ENCODE assay signal across 19 cellular contexts in genomic region chr7:1608318-1608717, GRCh38. TPM values are rescaled to one million over a fixed set of nuclear protein-coding genes. Genes with fewer than 3 reads are reported as not detected.
A peak's percentile ranks its signal among the peaks of the same experiment; 100 is the strongest.
DNase-seq lines count a peak whose midpoint lies in the region; FAIRE-seq and TF ChIP-seq lines count a peak whose summit lies in the region.
"Had no signal": no experiment of that assay in that cellular context is flagged by ENCODE, and none has a peak within 500 bp of the region (broad histone marks: within the 10 kb centered on the region; RNA-seq: fewer than 3 reads in every experiment).

No MANE protein-coding gene starts in this region.

- no peaks in the 10 kb centered on the region for H3K4me1 Mint-ChIP-seq in activated T-helper 2 cell treated with anti-CD3 and anti-CD28 coated beads, Interferon-gamma antibody, Interleukin-2, Interleukin-4, amounts not matched to agents 10 μg/mL and 5 μg/mL and 100 μg/mL, durations not matched to agents 14 hours and 24 hours and 36 hours (ENCODE audit: low read depth)

- no peaks in the 10 kb centered on the region for H3K79me1 ChIP-seq in H1 (ENCODE audit: low read depth, low read length)
- no peaks in the 10 kb centered on the region for H3K79me1 ChIP-seq in neuronal stem cell (ENCODE audit: low read depth, low read length)

- H4K91ac ChIP-seq in H1 (replicated peaks; ENCODE audit: insufficient read length, low read length), result no peak overlapping the region
- H4K91ac ChIP-seq in neuronal stem cell (ENCODE audit: low read depth, low read length, poor library complexity), result no peak overlapping the region

- TF ChIP-seq CTCF in H1 (IDR thresholded peaks at IDR 0.05; ENCODE audit: control extremely low read depth in 1 of 3, insufficient read depth in 1 of 3, low read depth in 1 of 3, low read length in 3 of 3), result no peak

- H3K23me2 ChIP-seq in H1 (ENCODE audit: low read depth, low read length), result no peaks in the 10 kb centered on the region; the same call in 1 of the 2 replicates

- H2BK15ac ChIP-seq in H1 (ENCODE audit: low read length), result no peak overlapping the region
- peak overlapping the region; percentile 67 for H2BK15ac ChIP-seq in neuronal stem cell (ENCODE audit: low read length)

- no peak overlapping the region for H2BK20ac ChIP-seq in H1 (ENCODE audit: low read length)

- H3K4me2 ChIP-seq in BLaER1, result peak overlapping the region; percentile 53
- no peak overlapping the region for H3K4me2 ChIP-seq in H1 (ENCODE audit: insufficient read depth in 1 of 2, low read depth in 2 of 2, low read length in 2 of 2)
- H3K4me2 ChIP-seq in neuronal stem cell (ENCODE audit: insufficient read depth, low read length, poor library complexity, severe bottlenecking), result no peak overlapping the region

- peaks cover 11% of the 10 kb centered on the region for H3K27me3 Mint-ChIP-seq in activated T-helper 2 cell treated with anti-CD3 and anti-CD28 coated beads, Interferon-gamma antibody, Interleukin-2, Interleukin-4, amounts not matched to agents 10 μg/mL and 5 μg/mL and 100 μg/mL, durations not matched to agents 14 hours and 24 hours and 36 hours (ENCODE audit: low read depth)

- H3K4me3 Mint-ChIP-seq in activated T-helper 2 cell treated with anti-CD3 and anti-CD28 coated beads, Interferon-gamma antibody, Interleukin-2, Interleukin-4, amounts not matched to agents 10 μg/mL and 5 μg/mL and 100 μg/mL, durations not matched to agents 14 hours and 24 hours and 36 hours (ENCODE audit: low read depth), result no peak overlapping the region
- H3K4me3 Mint-ChIP-seq: CD4-positive, alpha-beta memory T cell had no signal

- H3K18ac ChIP-seq in H1 (ENCODE audit: extremely low read depth, low read length), result no peak overlapping the region
- H3K18ac ChIP-seq in neuronal stem cell (ENCODE audit: low read length), result peak overlapping the region; percentile 27

- FAIRE-seq in H1 (lab: Jason Lieb, UNC), result no peak
- FAIRE-seq: D721Med, G401.6, GM12891, H54 had no signal

- no peak for TF ChIP-seq EP300 in H1 (IDR thresholded peaks at IDR 0.05; ENCODE audit: borderline replicate concordance in 1 of 2, low read depth in 2 of 2, low read length in 2 of 2)

- intact Hi-C loops in activated T-helper 2 cell treated with anti-CD3 and anti-CD28 coated beads, Interferon-gamma antibody, Interleukin-2, Interleukin-4, amounts not matched to agents 10 μg/mL and 5 μg/mL and 100 μg/mL, durations not matched to agents 14 hours and 24 hours and 36 hours (cut with micrococcal nuclease), result no loop called here

- DNase-seq in H7 (peak; percentile 52), H1 (ENCODE audit: low read depth in 1 of 2, low spot score in 2 of 2) (no peak), neuronal stem cell (ENCODE audit: low spot score) (no peak), ecto neural progenitor cell (ENCODE audit: low spot score) (no peak), NCI-H146 (lab: John Stamatoyannopoulos, UW) (no peak)
- no peak for DNase-seq in activated T-helper 2 cell treated with anti-CD3 and anti-CD28 coated beads, Interferon-gamma antibody, Interleukin-2, Interleukin-4, amounts not matched to agents 10 μg/mL and 5 μg/mL and 100 μg/mL, durations not matched to agents 14 hours and 24 hours and 36 hours (ENCODE audit: low spot score)
- DNase-seq: 8988T; AML-193; C1 segment of cervical spinal cord; CD4-positive, alpha-beta memory T cell; DMS153; DMS79 treated with DMSO at 0.1 percent for 48 hours; EL had no signal

- no peak for TF ChIP-seq POLR2A in H1 (IDR thresholded peaks at IDR 0.05; ENCODE audit: control extremely low read depth in 1 of 2, low read depth in 2 of 2, low read length in 2 of 2)

- CTCF ChIA-PET in H1 (lab: Charles Lee; ENCODE audit: partially characterized antibody), result interaction anchor here (1.1 to 1.9 kb wide), 5 partner anchors 11 to 160 kb away, joined by 3 to 7 read pairs (median 4); no protein-coding TSS in a partner anchor

- no peak overlapping the region for H3K4ac ChIP-seq in H1 (replicated peaks; ENCODE audit: insufficient read length, low read depth, low read length)
- no peak overlapping the region for H3K4ac ChIP-seq in neuronal stem cell (ENCODE audit: low read length)

- H3K27ac Mint-ChIP-seq in activated T-helper 2 cell treated with anti-CD3 and anti-CD28 coated beads, Interferon-gamma antibody, Interleukin-2, Interleukin-4, amounts not matched to agents 10 μg/mL and 5 μg/mL and 100 μg/mL, durations not matched to agents 14 hours and 24 hours and 36 hours, result no peak overlapping the region
- H3K27ac Mint-ChIP-seq: CD4-positive, alpha-beta memory T cell had no signal

- no peak overlapping the region for H3K4me3 ChIP-seq in BLaER1
- H3K4me3 ChIP-seq in H7 (ENCODE audit: insufficient read depth, low read depth, low read length), result no peak overlapping the region
- no peak overlapping the region for H3K4me3 ChIP-seq in H1 (ENCODE audit: extremely low read depth in 1 of 4, insufficient read depth in 2 of 4, low read depth in 3 of 4, low read length in 4 of 4)
- no peak overlapping the region for H3K4me3 ChIP-seq in neuronal stem cell (ENCODE audit: low read length in 2 of 2)

- no peaks in the 10 kb centered on the region for H3K9me3 ChIP-seq in BLaER1
- H3K9me3 ChIP-seq in H1 (ENCODE audit: insufficient read depth in 2 of 2, low read depth in 1 of 2, low read length in 1 of 2), result no peaks in the 10 kb centered on the region
- H3K9me3 ChIP-seq in neuronal stem cell (replicated peaks in 1 of 2; ENCODE audit: control insufficient read depth in 2 of 2, insufficient read depth in 1 of 2, low read depth in 1 of 2, low read length in 2 of 2), result no peaks in the 10 kb centered on the region

- H2AFZ ChIP-seq in H1 (ENCODE audit: low read length), result no peak overlapping the region
- no peak overlapping the region for H2AFZ ChIP-seq in neuronal stem cell (ENCODE audit: low read length)

- H2BK12ac ChIP-seq in H1 (ENCODE audit: low read depth, low read length), result no peak overlapping the region
- H2BK12ac ChIP-seq in neuronal stem cell (ENCODE audit: low read length), result no peak overlapping the region

- no peak overlapping the region for H3K27ac ChIP-seq in BLaER1
- no peak overlapping the region for H3K27ac ChIP-seq in H1 (ENCODE audit: low read depth, low read length)
- no peak overlapping the region for H3K27ac ChIP-seq in neuronal stem cell (replicated peaks; ENCODE audit: low read length)
- H3K27ac ChIP-seq: HL-60 had no signal

- peak overlapping the region; percentile 47; the same call in 1 of the 2 replicates for H2AK5ac ChIP-seq in H1 (ENCODE audit: low read depth, low read length)
- H2AK5ac ChIP-seq in neuronal stem cell (ENCODE audit: low read depth, low read length), result peak overlapping the region; percentile 71

- H3K23ac ChIP-seq in H1 (ENCODE audit: insufficient read length) (no peak overlapping the region), neuronal stem cell (ENCODE audit: low read depth, low read length, poor library complexity) (no peak overlapping the region)

- H2BK5ac ChIP-seq in H1 (ENCODE audit: low read depth, low read length) (no peak overlapping the region), neuronal stem cell (ENCODE audit: low read length) (peak overlapping the region; percentile 48)

- no peaks in the 10 kb centered on the region for H3K9me3 Mint-ChIP-seq in activated T-helper 2 cell treated with anti-CD3 and anti-CD28 coated beads, Interferon-gamma antibody, Interleukin-2, Interleukin-4, amounts not matched to agents 10 μg/mL and 5 μg/mL and 100 μg/mL, durations not matched to agents 14 hours and 24 hours and 36 hours
- H3K9me3 Mint-ChIP-seq: CD4-positive, alpha-beta memory T cell had no signal

- H3K79me2 ChIP-seq in H1 (ENCODE audit: control insufficient read depth in 1 of 2, insufficient read depth in 2 of 2, low read length in 2 of 2), result no peaks in the 10 kb centered on the region

- no peak overlapping the region for H3K56ac ChIP-seq in H1 (replicated peaks; ENCODE audit: insufficient read length, low read depth, low read length)

- H3K9ac ChIP-seq in BLaER1 (no peak overlapping the region), H1 (replicated peaks in 1 of 4; ENCODE audit: extremely low read depth in 1 of 4, low read depth in 3 of 4, low read length in 3 of 4) (no peak overlapping the region), neuronal stem cell (ENCODE audit: low read depth, low read length, poor library complexity) (no peak overlapping the region)

- H3K14ac ChIP-seq in H1 (ENCODE audit: insufficient read length) (no peak overlapping the region), neuronal stem cell (ENCODE audit: low read length) (no peak overlapping the region)

- H3K36me3 ChIP-seq in BLaER1 (no peaks in the 10 kb centered on the region), H7 (replicated peaks; ENCODE audit: control insufficient read depth, insufficient read depth, low read length) (no peaks in the 10 kb centered on the region), H1 (ENCODE audit: control insufficient read depth in 2 of 4, insufficient read depth in 4 of 4, low read length in 3 of 4) (no peaks in the 10 kb centered on the region), neuronal stem cell (replicated peaks in 1 of 2; ENCODE audit: control insufficient read depth in 2 of 2, insufficient read depth in 2 of 2, low read length in 2 of 2) (no peaks in the 10 kb centered on the region)

- TF ChIP-seq RAD21 in H1 (IDR thresholded peaks at IDR 0.05 in 1 of 2, conservative IDR thresholded peaks at IDR 0.05 in 1 of 2; ENCODE audit: low read depth in 2 of 2, low read length in 2 of 2), result no peak

- H4K8ac ChIP-seq in H1 (ENCODE audit: extremely low read depth, insufficient read depth, low read length), result peak overlapping the region; percentile 75
- no peak overlapping the region for H4K8ac ChIP-seq in neuronal stem cell (ENCODE audit: low read depth, low read length)

- peaks cover 62% of the 10 kb centered on the region for H3K4me1 ChIP-seq in BLaER1
- H3K4me1 ChIP-seq in H1 (replicated peaks in 1 of 4; ENCODE audit: control insufficient read depth in 3 of 4, insufficient read depth in 4 of 4, low read length in 3 of 4), result peaks cover 0 to 6% (median 0%) of the 10 kb centered on the region in 4 experiments; a peak in 3 of 7 replicates
- H3K4me1 ChIP-seq in neuronal stem cell (ENCODE audit: control insufficient read depth in 2 of 2, insufficient read depth in 1 of 2, low read depth in 1 of 2, low read length in 2 of 2), result no peaks in the 10 kb centered on the region

- H4K5ac ChIP-seq in H1 (ENCODE audit: insufficient read length, low read depth, low read length), result no peak overlapping the region

- H3K36me3 Mint-ChIP-seq in activated T-helper 2 cell treated with anti-CD3 and anti-CD28 coated beads, Interferon-gamma antibody, Interleukin-2, Interleukin-4, amounts not matched to agents 10 μg/mL and 5 μg/mL and 100 μg/mL, durations not matched to agents 14 hours and 24 hours and 36 hours (ENCODE audit: low read depth), result no peaks in the 10 kb centered on the region
- H3K36me3 Mint-ChIP-seq: CD4-positive, alpha-beta memory T cell had no signal

- H2BK120ac ChIP-seq in H1 (replicated peaks; ENCODE audit: low read depth, low read length), result no peak overlapping the region
- no peak overlapping the region for H2BK120ac ChIP-seq in neuronal stem cell (ENCODE audit: low read depth, low read length)

- POLR2A ChIA-PET in H1 (lab: Charles Lee; ENCODE audit: partially characterized antibody), result interaction anchor here (1.6 kb wide), 1 partner anchor 106 kb away, joined by 3 read pairs; no protein-coding TSS in a partner anchor

- H3K27me3 ChIP-seq in BLaER1 (no peaks in the 10 kb centered on the region), H7 (ENCODE audit: control insufficient read depth, insufficient read depth, low read length) (no peaks in the 10 kb centered on the region), H1 (replicated peaks in 1 of 4; ENCODE audit: control insufficient read depth in 3 of 4, extremely low read depth in 1 of 4, insufficient read depth in 3 of 4, low read length in 3 of 4) (no peaks in the 10 kb centered on the region), neuronal stem cell (ENCODE audit: control insufficient read depth in 3 of 3, insufficient read depth in 3 of 3, low read depth in 1 of 3, low read length in 3 of 3) (peaks cover 0 to 10% (median 0%) of the 10 kb centered on the region in 3 experiments)

- H4K20me1 ChIP-seq in BLaER1 (no peaks in the 10 kb centered on the region), H1 (replicated peaks in 1 of 2; ENCODE audit: control insufficient read depth in 1 of 2, insufficient read depth in 2 of 2, low read length in 2 of 2) (no peaks in the 10 kb centered on the region)

- 95% methylated on average over 7 of the region's 8 CpGs; no CpG with 5 or more reads in 1 of the 2 experiments for WGBS in H1 (ENCODE audit: extremely low coverage in 1 of 2, insufficient coverage in 1 of 2, insufficient read length in 1 of 2, insufficient replicate concordance in 2 of 2, low coverage in 1 of 2, low lambda C conversion rate in 2 of 2, missing lambda C conversion rate in 1 of 2), 2 experiments
- WGBS in neuronal stem cell (ENCODE audit: extremely low coverage in 2 of 2, insufficient read length in 2 of 2, insufficient replicate concordance in 1 of 2), 2 donors, result no CpG with 5 or more reads among the region's 8 CpGs

RNA-seq across cellular contexts. Expression of gene PSMG3, which starts 38.5 kb away (rescaled TPM):
- 45.9 and 49.8 TPM in 2 replicates for total RNA-seq in H7 (2014; rRNA removed; shearing (Covaris generic))
- total RNA-seq in H1 (2021; fragmentation: NEBNext Ultra II Directional; extraction: Animal tissue kit (Norgen Biotek cat#: 25700)), result 30.2 and 32.0 TPM in 2 replicates
- 62.0 and 69.8 TPM in 2 replicates for polyA plus RNA-seq in H1 (2011; rRNA removed)
- polyA plus RNA-seq in H1 (2011; cell fraction: cytosol; rRNA removed), result 85.4 TPM
- polyA plus RNA-seq in H1 (2011; cell fraction: nucleus; rRNA removed), result 57.2 TPM
- polyA plus RNA-seq in H1 (2012, experiment 1 of 2), result 36.8 to 57.3 TPM (median 50.2 TPM) in 4 replicates
- polyA plus RNA-seq in H1 (2012, experiment 2 of 2), result 57.9 TPM
- 21.9 TPM for polyA plus RNA-seq in H1 (2013, experiment 1 of 2)
- polyA plus RNA-seq in H1 (2013, experiment 2 of 2), result 20.0 TPM
- polyA minus RNA-seq in H1 (2011; rRNA and poly(A)+ RNA removed), result 10.6 and 11.2 TPM in 2 replicates
- 13.8 TPM for polyA minus RNA-seq in H1 (2011; cell fraction: cytosol; rRNA and poly(A)+ RNA removed)
- 9.8 TPM for polyA minus RNA-seq in H1 (2011; cell fraction: nucleus; rRNA and poly(A)+ RNA removed)
- polyA plus RNA-seq in neuronal stem cell (2013, experiment 1 of 2), result 16.9 TPM
- 15.7 TPM for polyA plus RNA-seq in neuronal stem cell (2013, experiment 2 of 2)
- total RNA-seq in activated T-helper 2 cell treated with anti-CD3 and anti-CD28 coated beads, Interferon-gamma antibody, Interleukin-2, Interleukin-4, amounts not matched to agents 10 μg/mL and 5 μg/mL and 100 μg/mL, durations not matched to agents 14 hours and 24 hours and 36 hours, result 44.5 and 45.9 TPM in 2 replicates

RNA-seq across cellular contexts. Expression of gene TMEM184A, which starts 52.3 kb away (rescaled TPM):
- total RNA-seq in H7 (2014; rRNA removed; shearing (Covaris generic)), result 0.74 and 1.2 TPM in 2 replicates
- total RNA-seq in H1 (2021; fragmentation: NEBNext Ultra II Directional; extraction: Animal tissue kit (Norgen Biotek cat#: 25700)), result 1.5 and 1.8 TPM in 2 replicates
- 2.1 and 3.0 TPM in 2 replicates for polyA plus RNA-seq in H1 (2011; rRNA removed)
- polyA plus RNA-seq in H1 (2011; cell fraction: cytosol; rRNA removed), result 2.0 TPM
- 11.1 TPM for polyA plus RNA-seq in H1 (2011; cell fraction: nucleus; rRNA removed)
- polyA plus RNA-seq in H1 (2012, experiment 1 of 2), result 1.0 to 1.7 TPM (median 1.3 TPM) in 4 replicates
- 0.89 TPM for polyA plus RNA-seq in H1 (2012, experiment 2 of 2)
- polyA plus RNA-seq in H1 (2013, experiment 1 of 2), result 1.6 TPM
- polyA plus RNA-seq in H1 (2013, experiment 2 of 2), result 1.3 TPM
- 1.5 and 2.9 TPM in 2 replicates for polyA minus RNA-seq in H1 (2011; rRNA and poly(A)+ RNA removed)
- 2.5 TPM for polyA minus RNA-seq in H1 (2011; cell fraction: cytosol; rRNA and poly(A)+ RNA removed)
- polyA minus RNA-seq in H1 (2011; cell fraction: nucleus; rRNA and poly(A)+ RNA removed), result 5.4 TPM
- 0.32 TPM for polyA plus RNA-seq in neuronal stem cell (2013, experiment 1 of 2)
- polyA plus RNA-seq in neuronal stem cell (2013, experiment 2 of 2), result 0.28 TPM
- total RNA-seq in activated T-helper 2 cell treated with anti-CD3 and anti-CD28 coated beads, Interferon-gamma antibody, Interleukin-2, Interleukin-4, amounts not matched to agents 10 μg/mL and 5 μg/mL and 100 μg/mL, durations not matched to agents 14 hours and 24 hours and 36 hours, result 0.23 TPM in 1 of 2 replicates, not detected in the other
- total RNA-seq: CD4-positive, alpha-beta memory T cell had no signal
- polyA plus RNA-seq: CD4-positive, alpha-beta memory T cell had no signal
